In the genomic region with DNA sequence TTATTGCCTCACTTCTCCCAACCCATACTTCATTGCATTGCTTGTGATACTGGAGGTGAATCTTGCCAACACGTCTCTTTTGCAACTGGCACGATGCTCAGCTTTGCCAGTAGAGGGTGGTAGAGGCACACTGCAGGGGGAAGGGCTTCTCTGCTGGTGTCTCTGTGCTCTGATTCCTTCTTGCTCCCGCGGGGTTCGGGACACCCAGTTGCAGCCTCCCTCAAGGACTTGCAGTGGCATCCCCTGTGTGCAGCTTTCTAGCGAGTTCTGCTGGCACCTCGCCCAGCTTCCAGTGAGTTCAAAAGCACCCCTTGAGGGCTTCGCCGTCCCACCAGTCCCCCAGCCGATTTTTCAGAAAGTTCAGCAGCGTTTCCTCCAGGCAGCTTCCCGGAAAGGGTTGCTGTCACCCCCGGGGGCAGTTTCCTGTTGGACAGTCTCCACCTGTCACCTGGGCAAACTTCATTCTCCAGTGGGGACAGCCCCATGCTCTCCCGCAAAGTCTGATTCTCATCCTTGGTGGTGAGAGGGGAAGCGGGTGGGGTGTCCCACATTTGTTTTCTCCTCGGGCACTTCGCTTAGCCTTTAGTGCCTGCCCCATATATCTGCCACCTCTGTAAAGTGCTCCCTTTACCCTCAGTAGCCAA, we compare ENCODE assay signal across 8 cellular contexts. TPM values are rescaled to one million over a fixed set of nuclear protein-coding genes. Genes with fewer than 3 reads are reported as not detected.
DNase-seq lines count a peak whose midpoint lies in the region; ATAC-seq and TF ChIP-seq lines count a peak whose summit lies in the region.

No MANE protein-coding gene starts in this region.

- no peaks in the 10 kb centered on the region for H3K36me3 ChIP-seq in BE2C

- ATAC-seq in GM19043 (IDR thresholded peaks at IDR 0.05; ENCODE audit: low read depth, unreplicated experiment) (peak; percentile 73), HG03520 (IDR thresholded peaks at IDR 0.05; ENCODE audit: unreplicated experiment) (peak; percentile 71)
- peak; percentile 85 for ATAC-seq in effector memory CD8-positive, alpha-beta T cell (replicated peaks)

- H3K27me3 ChIP-seq in BE2C, result no peaks in the 10 kb centered on the region

- peak; percentile 79 for TF ChIP-seq CTCF in BE2C (IDR thresholded peaks at IDR 0.05; ENCODE audit: low read depth, low read length)

- H3K9me3 ChIP-seq in BE2C, result no peaks in the 10 kb centered on the region

- DNase-seq in BE2C (peak; percentile 39), NCI-H774 (lab: John Stamatoyannopoulos, UW) (peak; percentile 15), mucosa of gallbladder (ENCODE audit: low spot score) (peak; percentile 61)
- DNase-seq in activated CD4-positive, alpha-beta memory T cell treated with anti-CD3 and anti-CD28 coated beads, Interleukin-2, amount 10 ng/mL, durations not matched to agents 7 days and 5 days, result peak; percentile 52
- peak; percentile 39 to 57 (median 52) for DNase-seq in effector memory CD8-positive, alpha-beta T cell
- DNase-seq in stimulated activated CD8-positive, alpha-beta memory T cell treated with anti-CD3 and anti-CD28 coated beads, Interleukin-7, amount 100 ng/mL, for 24 hours (ENCODE audit: low read depth), result peak; percentile 17

- peaks cover 4% of the 10 kb centered on the region for H3K4me1 Mint-ChIP-seq in activated CD4-positive, alpha-beta memory T cell treated with anti-CD3 and anti-CD28 coated beads, Interleukin-2, amount 10 ng/mL, durations not matched to agents 7 days and 5 days
- peaks cover 9 to 18% of the 10 kb centered on the region in 2 donors for H3K4me1 Mint-ChIP-seq in effector memory CD8-positive, alpha-beta T cell (ENCODE audit: low read depth in 2 of 2)

- POLR2A ChIA-PET in activated CD4-positive, alpha-beta memory T cell treated with anti-CD3 and anti-CD28 coated beads, Interleukin-2, amount 10 ng/mL, durations not matched to agents 7 days and 5 days (lab: Charles Lee), result no interaction called here

- no peak overlapping the region for H3K4me3 Mint-ChIP-seq in activated CD4-positive, alpha-beta memory T cell treated with anti-CD3 and anti-CD28 coated beads, Interleukin-2, amount 10 ng/mL, durations not matched to agents 7 days and 5 days
- H3K4me3 Mint-ChIP-seq in effector memory CD8-positive, alpha-beta T cell, result peak overlapping the region; percentile 82 to 84

- H3K27me3 Mint-ChIP-seq in activated CD4-positive, alpha-beta memory T cell treated with anti-CD3 and anti-CD28 coated beads, Interleukin-2, amount 10 ng/mL, durations not matched to agents 7 days and 5 days, result peaks cover 1% of the 10 kb centered on the region
- H3K27me3 Mint-ChIP-seq in effector memory CD8-positive, alpha-beta T cell, result peaks cover 12 to 33% of the 10 kb centered on the region in 2 donors

- H3K9me3 Mint-ChIP-seq in activated CD4-positive, alpha-beta memory T cell treated with anti-CD3 and anti-CD28 coated beads, Interleukin-2, amount 10 ng/mL, durations not matched to agents 7 days and 5 days, result no peaks in the 10 kb centered on the region
- H3K9me3 Mint-ChIP-seq in effector memory CD8-positive, alpha-beta T cell, result no peaks in the 10 kb centered on the region

- H3K36me3 Mint-ChIP-seq in activated CD4-positive, alpha-beta memory T cell treated with anti-CD3 and anti-CD28 coated beads, Interleukin-2, amount 10 ng/mL, durations not matched to agents 7 days and 5 days (ENCODE audit: low read depth), result no peaks in the 10 kb centered on the region
- no peaks in the 10 kb centered on the region for H3K36me3 Mint-ChIP-seq in effector memory CD8-positive, alpha-beta T cell (ENCODE audit: insufficient read depth)

- CTCF ChIA-PET in activated CD4-positive, alpha-beta memory T cell treated with anti-CD3 and anti-CD28 coated beads, Interleukin-2, amount 10 ng/mL, durations not matched to agents 7 days and 5 days (lab: Charles Lee), result interaction anchor here (1.2 to 4.1 kb wide), 14 partner anchors 8 to 834 kb away, joined by 3 to 32 read pairs (median 7); no protein-coding TSS in a partner anchor

- H3K4me3 ChIP-seq in BE2C (ENCODE audit: low read depth, low read length), result peak overlapping the region; percentile 35

- no peak overlapping the region for H3K27ac Mint-ChIP-seq in activated CD4-positive, alpha-beta memory T cell treated with anti-CD3 and anti-CD28 coated beads, Interleukin-2, amount 10 ng/mL, durations not matched to agents 7 days and 5 days
- H3K27ac Mint-ChIP-seq in effector memory CD8-positive, alpha-beta T cell, result peak overlapping the region; percentile 24 to 29

- no peaks in the 10 kb centered on the region for H3K4me1 ChIP-seq in BE2C

RNA-seq across cellular contexts. Expression of gene EN1, which starts 35.4 kb away (rescaled TPM):
- not detected for polyA plus RNA-seq in BE2C (2012; ENCODE audit: insufficient read depth, insufficient read length, low read depth)
- not detected for total RNA-seq in activated CD4-positive, alpha-beta memory T cell treated with anti-CD3 and anti-CD28 coated beads, Interleukin-2, amount 10 ng/mL, durations not matched to agents 7 days and 5 days
- total RNA-seq in mucosa of gallbladder, result not detected

RNA-seq across cellular contexts. Expression of gene MARCO, which starts 59.2 kb away (rescaled TPM):
- not detected for polyA plus RNA-seq in BE2C (2012; ENCODE audit: insufficient read depth, insufficient read length, low read depth)
- not detected for total RNA-seq in activated CD4-positive, alpha-beta memory T cell treated with anti-CD3 and anti-CD28 coated beads, Interleukin-2, amount 10 ng/mL, durations not matched to agents 7 days and 5 days
- total RNA-seq in mucosa of gallbladder, result 1.1 TPM

Comparison
In these comparisons a context has a peak if more than half of its experiments do, and no peak if none do; other contexts are left out.
1. Peak in every context shown above with its lines: DNase-seq, ATAC-seq and H3K4me3 ChIP-seq.